In genomic region chr3:169153614-169154013, GRCh38 we compare ENCODE assay signal across 2 cellular contexts.
A peak's percentile ranks its signal among the peaks of the same experiment; 100 is the strongest.
TF ChIP-seq lines count a peak whose summit lies in the region.

No MANE protein-coding gene starts in this region.

TF ChIP-seq in liver, 16 proteins besides CTCF, POLR2A, EP300 and RAD21 (continued from another document):
- TF ChIP-seq, protein P1, sequence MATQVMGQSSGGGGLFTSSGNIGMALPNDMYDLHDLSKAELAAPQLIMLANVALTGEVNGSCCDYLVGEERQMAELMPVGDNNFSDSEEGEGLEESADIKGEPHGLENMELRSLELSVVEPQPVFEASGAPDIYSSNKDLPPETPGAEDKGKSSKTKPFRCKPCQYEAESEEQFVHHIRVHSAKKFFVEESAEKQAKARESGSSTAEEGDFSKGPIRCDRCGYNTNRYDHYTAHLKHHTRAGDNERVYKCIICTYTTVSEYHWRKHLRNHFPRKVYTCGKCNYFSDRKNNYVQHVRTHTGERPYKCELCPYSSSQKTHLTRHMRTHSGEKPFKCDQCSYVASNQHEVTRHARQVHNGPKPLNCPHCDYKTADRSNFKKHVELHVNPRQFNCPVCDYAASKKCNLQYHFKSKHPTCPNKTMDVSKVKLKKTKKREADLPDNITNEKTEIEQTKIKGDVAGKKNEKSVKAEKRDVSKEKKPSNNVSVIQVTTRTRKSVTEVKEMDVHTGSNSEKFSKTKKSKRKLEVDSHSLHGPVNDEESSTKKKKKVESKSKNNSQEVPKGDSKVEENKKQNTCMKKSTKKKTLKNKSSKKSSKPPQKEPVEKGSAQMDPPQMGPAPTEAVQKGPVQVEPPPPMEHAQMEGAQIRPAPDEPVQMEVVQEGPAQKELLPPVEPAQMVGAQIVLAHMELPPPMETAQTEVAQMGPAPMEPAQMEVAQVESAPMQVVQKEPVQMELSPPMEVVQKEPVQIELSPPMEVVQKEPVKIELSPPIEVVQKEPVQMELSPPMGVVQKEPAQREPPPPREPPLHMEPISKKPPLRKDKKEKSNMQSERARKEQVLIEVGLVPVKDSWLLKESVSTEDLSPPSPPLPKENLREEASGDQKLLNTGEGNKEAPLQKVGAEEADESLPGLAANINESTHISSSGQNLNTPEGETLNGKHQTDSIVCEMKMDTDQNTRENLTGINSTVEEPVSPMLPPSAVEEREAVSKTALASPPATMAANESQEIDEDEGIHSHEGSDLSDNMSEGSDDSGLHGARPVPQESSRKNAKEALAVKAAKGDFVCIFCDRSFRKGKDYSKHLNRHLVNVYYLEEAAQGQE (IDR thresholded peaks at IDR 0.05), result no peak
- TF ChIP-seq, protein P2, sequence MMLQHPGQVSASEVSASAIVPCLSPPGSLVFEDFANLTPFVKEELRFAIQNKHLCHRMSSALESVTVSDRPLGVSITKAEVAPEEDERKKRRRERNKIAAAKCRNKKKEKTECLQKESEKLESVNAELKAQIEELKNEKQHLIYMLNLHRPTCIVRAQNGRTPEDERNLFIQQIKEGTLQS (IDR thresholded peaks at IDR 0.05), result no peak
- TF ChIP-seq MAX (IDR thresholded peaks at IDR 0.05) (no peak), JUND (IDR thresholded peaks at IDR 0.05) (no peak), EGR1 (IDR thresholded peaks at IDR 0.05; ENCODE audit: low read depth in 2 of 2) (no peak), TAF1 (conservative IDR thresholded peaks at IDR 0.05) (no peak), RXRA (IDR thresholded peaks at IDR 0.05) (peak; percentile 56 to 77)
- TF ChIP-seq, protein P3, sequence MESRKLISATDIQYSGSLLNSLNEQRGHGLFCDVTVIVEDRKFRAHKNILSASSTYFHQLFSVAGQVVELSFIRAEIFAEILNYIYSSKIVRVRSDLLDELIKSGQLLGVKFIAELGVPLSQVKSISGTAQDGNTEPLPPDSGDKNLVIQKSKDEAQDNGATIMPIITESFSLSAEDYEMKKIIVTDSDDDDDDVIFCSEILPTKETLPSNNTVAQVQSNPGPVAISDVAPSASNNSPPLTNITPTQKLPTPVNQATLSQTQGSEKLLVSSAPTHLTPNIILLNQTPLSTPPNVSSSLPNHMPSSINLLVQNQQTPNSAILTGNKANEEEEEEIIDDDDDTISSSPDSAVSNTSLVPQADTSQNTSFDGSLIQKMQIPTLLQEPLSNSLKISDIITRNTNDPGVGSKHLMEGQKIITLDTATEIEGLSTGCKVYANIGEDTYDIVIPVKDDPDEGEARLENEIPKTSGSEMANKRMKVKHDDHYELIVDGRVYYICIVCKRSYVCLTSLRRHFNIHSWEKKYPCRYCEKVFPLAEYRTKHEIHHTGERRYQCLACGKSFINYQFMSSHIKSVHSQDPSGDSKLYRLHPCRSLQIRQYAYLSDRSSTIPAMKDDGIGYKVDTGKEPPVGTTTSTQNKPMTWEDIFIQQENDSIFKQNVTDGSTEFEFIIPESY (IDR thresholded peaks at IDR 0.05), result no peak
TF ChIP-seq in liver: peak in this region for 5.

TF ChIP-seq in HepG2, 621 proteins besides CTCF, POLR2A, EP300 and RAD21 (continued from another document):
- TF ChIP-seq SNAI1 (CRISPR knock-in tag; IDR thresholded peaks at IDR 0.05; ENCODE audit: borderline replicate concordance) (no peak), DZIP1 (CRISPR knock-in tag; IDR thresholded peaks at IDR 0.05) (no peak), PAWR (CRISPR knock-in tag; IDR thresholded peaks at IDR 0.05; ENCODE audit: borderline replicate concordance) (no peak), ZNF143 (CRISPR knock-in tag; IDR thresholded peaks at IDR 0.05) (no peak), ZNF510 (CRISPR knock-in tag; IDR thresholded peaks at IDR 0.05; ENCODE audit: low read depth) (no peak), MED8 (CRISPR knock-in tag; IDR thresholded peaks at IDR 0.05; ENCODE audit: insufficient replicate concordance) (no peak)
- TF ChIP-seq, protein P4, sequence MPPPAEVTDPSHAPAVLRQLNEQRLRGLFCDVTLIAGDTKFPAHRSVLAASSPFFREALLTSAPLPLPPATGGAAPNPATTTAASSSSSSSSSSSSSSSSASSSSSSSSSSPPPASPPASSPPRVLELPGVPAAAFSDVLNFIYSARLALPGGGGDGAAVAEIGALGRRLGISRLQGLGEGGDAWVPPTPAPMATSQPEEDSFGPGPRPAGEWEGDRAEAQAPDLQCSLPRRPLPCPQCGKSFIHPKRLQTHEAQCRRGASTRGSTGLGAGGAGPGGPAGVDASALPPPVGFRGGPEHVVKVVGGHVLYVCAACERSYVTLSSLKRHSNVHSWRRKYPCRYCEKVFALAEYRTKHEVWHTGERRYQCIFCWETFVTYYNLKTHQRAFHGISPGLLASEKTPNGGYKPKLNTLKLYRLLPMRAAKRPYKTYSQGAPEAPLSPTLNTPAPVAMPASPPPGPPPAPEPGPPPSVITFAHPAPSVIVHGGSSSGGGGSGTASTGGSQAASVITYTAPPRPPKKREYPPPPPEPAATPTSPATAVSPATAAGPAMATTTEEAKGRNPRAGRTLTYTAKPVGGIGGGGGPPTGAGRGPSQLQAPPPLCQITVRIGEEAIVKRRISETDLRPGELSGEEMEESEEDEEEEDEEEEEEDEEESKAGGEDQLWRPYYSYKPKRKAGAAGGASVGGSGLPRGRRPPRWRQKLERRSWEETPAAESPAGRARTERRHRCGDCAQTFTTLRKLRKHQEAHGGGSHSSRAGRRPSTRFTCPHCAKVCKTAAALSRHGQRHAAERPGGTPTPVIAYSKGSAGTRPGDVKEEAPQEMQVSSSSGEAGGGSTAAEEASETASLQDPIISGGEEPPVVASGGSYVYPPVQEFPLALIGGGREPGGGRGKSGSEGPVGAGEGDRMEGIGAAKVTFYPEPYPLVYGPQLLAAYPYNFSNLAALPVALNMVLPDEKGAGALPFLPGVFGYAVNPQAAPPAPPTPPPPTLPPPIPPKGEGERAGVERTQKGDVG (CRISPR knock-in tag; IDR thresholded peaks at IDR 0.05; ENCODE audit: borderline replicate concordance), result no peak
- TF ChIP-seq, protein P5, sequence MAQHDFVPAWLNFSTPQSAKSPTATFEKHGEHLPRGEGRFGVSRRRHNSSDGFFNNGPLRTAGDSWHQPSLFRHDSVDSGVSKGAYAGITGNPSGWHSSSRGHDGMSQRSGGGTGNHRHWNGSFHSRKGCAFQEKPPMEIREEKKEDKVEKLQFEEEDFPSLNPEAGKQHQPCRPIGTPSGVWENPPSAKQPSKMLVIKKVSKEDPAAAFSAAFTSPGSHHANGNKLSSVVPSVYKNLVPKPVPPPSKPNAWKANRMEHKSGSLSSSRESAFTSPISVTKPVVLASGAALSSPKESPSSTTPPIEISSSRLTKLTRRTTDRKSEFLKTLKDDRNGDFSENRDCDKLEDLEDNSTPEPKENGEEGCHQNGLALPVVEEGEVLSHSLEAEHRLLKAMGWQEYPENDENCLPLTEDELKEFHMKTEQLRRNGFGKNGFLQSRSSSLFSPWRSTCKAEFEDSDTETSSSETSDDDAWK (CRISPR knock-in tag; IDR thresholded peaks at IDR 0.05), result no peak
- TF ChIP-seq, protein P6, sequence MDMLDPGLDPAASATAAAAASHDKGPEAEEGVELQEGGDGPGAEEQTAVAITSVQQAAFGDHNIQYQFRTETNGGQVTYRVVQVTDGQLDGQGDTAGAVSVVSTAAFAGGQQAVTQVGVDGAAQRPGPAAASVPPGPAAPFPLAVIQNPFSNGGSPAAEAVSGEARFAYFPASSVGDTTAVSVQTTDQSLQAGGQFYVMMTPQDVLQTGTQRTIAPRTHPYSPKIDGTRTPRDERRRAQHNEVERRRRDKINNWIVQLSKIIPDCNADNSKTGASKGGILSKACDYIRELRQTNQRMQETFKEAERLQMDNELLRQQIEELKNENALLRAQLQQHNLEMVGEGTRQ (IDR thresholded peaks at IDR 0.05; ENCODE audit: low read depth, low read length), result no peak
- TF ChIP-seq, protein P6 (CRISPR knock-in tag; IDR thresholded peaks at IDR 0.05; ENCODE audit: borderline replicate concordance), result no peak
